8 cellular contexts compared by ENCODE assay signal in genomic region chr13:40667622-40667978, GRCh38. TPM values are rescaled to one million over a fixed set of nuclear protein-coding genes. Genes with fewer than 3 reads are reported as not detected.
DNase-seq lines count a peak whose midpoint lies in the region; ATAC-seq and TF ChIP-seq lines count a peak whose summit lies in the region.

No MANE protein-coding gene starts in this region.

- H4K20me1 ChIP-seq in DND-41 (ENCODE audit: insufficient read depth, low read length) (no peaks in the 10 kb centered on the region), SU-DHL-6 (ENCODE audit: low read depth, low read length) (no peaks in the 10 kb centered on the region)

- H3K9ac ChIP-seq in DND-41 (ENCODE audit: low read depth, low read length), result peak overlapping the region; percentile 92; the same call in 1 of the 2 replicates
- peak overlapping the region; percentile 99 for H3K9ac ChIP-seq in SU-DHL-6 (ENCODE audit: low read length)
- H3K9ac ChIP-seq in parathyroid adenoma, result no peak overlapping the region

- H3K36me3 ChIP-seq in DND-41 (ENCODE audit: insufficient read depth, low read length) (no peaks in the 10 kb centered on the region), SU-DHL-6 (ENCODE audit: low read length) (no peaks in the 10 kb centered on the region), parathyroid adenoma (ENCODE audit: control insufficient read depth, insufficient read depth, low read length) (no peaks in the 10 kb centered on the region)

- H3K9me2 ChIP-seq in SU-DHL-6 (replicated peaks; ENCODE audit: insufficient read depth, low read length), result no peaks in the 10 kb centered on the region

- H3K4me2 ChIP-seq in DND-41 (ENCODE audit: insufficient read depth, low read length) (peak overlapping the region; percentile 78), SU-DHL-6 (ENCODE audit: low read depth, low read length, poor library complexity, severe bottlenecking) (peak overlapping the region; percentile 87), parathyroid adenoma (ENCODE audit: low read length) (peak overlapping the region; percentile 64)

- H3K27me3 ChIP-seq in DND-41 (ENCODE audit: insufficient read depth, low read length, poor library complexity) (peaks cover 20% of the 10 kb centered on the region), SU-DHL-6 (ENCODE audit: low read length) (no peaks in the 10 kb centered on the region), parathyroid adenoma (ENCODE audit: control insufficient read depth, insufficient read depth, low read length) (no peaks in the 10 kb centered on the region)

- ATAC-seq in DND-41 (ENCODE audit: insufficient read depth, low read depth) (no peak), GM21786 (IDR thresholded peaks at IDR 0.05; ENCODE audit: unreplicated experiment) (no peak), GM21360 (IDR thresholded peaks at IDR 0.05; ENCODE audit: unreplicated experiment) (no peak), GM21381 (IDR thresholded peaks at IDR 0.05; ENCODE audit: unreplicated experiment) (no peak), HG02885 (IDR thresholded peaks at IDR 0.05; ENCODE audit: poor library complexity, unreplicated experiment) (no peak)

- peak overlapping the region; percentile 49 to 97; a peak in 3 of 4 replicates for H3K4me3 ChIP-seq in DND-41 (ENCODE audit: low read depth in 1 of 2, low read length in 2 of 2)
- H3K4me3 ChIP-seq in SU-DHL-6 (ENCODE audit: insufficient read depth, low read length, poor library complexity, severe bottlenecking), result peak overlapping the region; percentile 98
- H3K4me3 ChIP-seq in fibroblast of villous mesenchyme (ENCODE audit: low read depth, low read length), result peak overlapping the region; percentile 71
- H3K4me3 ChIP-seq in parathyroid adenoma (ENCODE audit: low read depth, low read length), result peak overlapping the region; percentile 74

- H3F3A ChIP-seq in SU-DHL-6 (ENCODE audit: insufficient read depth), result peaks cover 19% of the 10 kb centered on the region

- no peak overlapping the region for H3K27ac ChIP-seq in DND-41 (ENCODE audit: low read length)
- peak overlapping the region; percentile 69 for H3K27ac ChIP-seq in SU-DHL-6 (ENCODE audit: low read depth, low read length)
- H3K27ac ChIP-seq in parathyroid adenoma, result peak overlapping the region; percentile 33

- TF ChIP-seq CTCF in DND-41 (IDR thresholded peaks at IDR 0.05; ENCODE audit: borderline replicate concordance, extremely low read depth, low read length, poor library complexity, severe bottlenecking) (no peak), SU-DHL-6 (IDR thresholded peaks at IDR 0.05; ENCODE audit: insufficient read depth, low read length, poor library complexity, severe bottlenecking) (no peak), fibroblast of villous mesenchyme (IDR thresholded peaks at IDR 0.05; ENCODE audit: insufficient read depth, low read depth, low read length) (no peak), parathyroid adenoma (IDR thresholded peaks at IDR 0.05) (no peak)

- H2AFZ ChIP-seq in DND-41 (ENCODE audit: low read depth, low read length), result peak overlapping the region; percentile 87
- H2AFZ ChIP-seq in SU-DHL-6 (ENCODE audit: low read depth, low read length, severe bottlenecking), result peak overlapping the region; percentile 60
- peak overlapping the region; percentile 93 for H2AFZ ChIP-seq in parathyroid adenoma

- DNase-seq in DND-41 (no peak), fibroblast of villous mesenchyme (ENCODE audit: low read depth) (no peak)

- H3K9me3 ChIP-seq in DND-41 (ENCODE audit: insufficient read depth, low read length, severe bottlenecking) (no peaks in the 10 kb centered on the region), SU-DHL-6 (ENCODE audit: insufficient read depth, low read length) (no peaks in the 10 kb centered on the region), parathyroid adenoma (ENCODE audit: control insufficient read depth, low read length) (no peaks in the 10 kb centered on the region)

- 0 out of 2 replicates have a peak, but pooled peaks cover 3% of the 10 kb centered on the region for H3K79me2 ChIP-seq in DND-41 (ENCODE audit: insufficient read depth, low read length)
- H3K79me2 ChIP-seq in SU-DHL-6 (ENCODE audit: insufficient read depth, low read length), result peaks cover 46% of the 10 kb centered on the region
- H3K79me2 ChIP-seq in parathyroid adenoma, result no peaks in the 10 kb centered on the region

- peaks cover 21% of the 10 kb centered on the region for H3K4me1 ChIP-seq in DND-41 (ENCODE audit: insufficient read depth, low read length)
- H3K4me1 ChIP-seq in parathyroid adenoma, result no peaks in the 10 kb centered on the region

RNA-seq across cellular contexts. Expression of gene FOXO1, which starts 1.2 kb away (rescaled TPM):
- total RNA-seq in fibroblast of villous mesenchyme, result 7.1 and 9.5 TPM in 2 replicates
